8 cellular contexts compared by ENCODE assay signal in the genomic region with DNA sequence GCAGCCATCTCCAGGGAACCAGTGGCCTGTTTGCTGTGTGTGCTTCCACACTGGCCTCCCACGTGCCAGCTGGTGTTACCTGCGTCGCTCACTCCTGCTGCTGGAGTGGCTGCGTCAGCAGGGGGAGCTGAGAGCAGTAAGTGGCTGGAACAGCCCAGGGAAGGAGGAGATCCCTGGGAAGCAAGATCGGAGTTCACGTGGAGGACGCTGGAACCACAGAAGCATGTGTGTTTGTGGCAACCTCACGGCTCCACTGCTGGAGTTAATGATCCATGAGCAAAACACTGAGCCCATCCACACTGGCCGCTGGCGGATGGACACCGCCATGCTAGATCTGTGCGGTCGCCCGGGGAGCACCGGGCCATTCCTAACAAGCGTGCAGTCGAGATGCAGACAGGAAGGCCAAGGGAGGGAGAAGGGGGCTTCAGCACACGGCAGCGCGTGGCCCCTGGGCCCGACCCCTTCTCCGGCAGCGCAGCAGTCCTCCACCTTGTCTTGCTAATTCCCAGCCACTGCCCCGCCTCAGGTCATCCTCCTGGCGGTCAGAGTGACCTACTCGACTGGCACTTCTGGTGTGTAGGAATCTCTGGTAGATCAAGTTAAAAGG.
A peak's percentile ranks its signal among the peaks of the same experiment; 100 is the strongest.
DNase-seq lines count a peak whose midpoint lies in the region; ATAC-seq, FAIRE-seq and TF ChIP-seq lines count a peak whose summit lies in the region.

No MANE protein-coding gene starts in this region.

- no peak overlapping the region for H3K9ac ChIP-seq in keratinocyte (ENCODE audit: control insufficient read depth, extremely low read depth, insufficient read depth, low read length)

- H3K4me1 Mint-ChIP-seq in MCF 10A (ENCODE audit: insufficient read depth, unreplicated experiment) = no peaks in the 10 kb centered on the region

- no peaks in the 10 kb centered on the region for H3K79me2 ChIP-seq in keratinocyte (ENCODE audit: control insufficient read depth, insufficient read depth, low read length)

- ATAC-seq in HG03571 (IDR thresholded peaks at IDR 0.05; ENCODE audit: unreplicated experiment) = no peak

- CTCF ChIA-PET in MCF 10A (lab: Yijun Ruan, JAX) = interaction anchor here (0.6 kb wide), 1 partner anchor 38 kb away, joined by 3 read pairs; no protein-coding TSS in a partner anchor

- no peak overlapping the region for H2AFZ ChIP-seq in keratinocyte (ENCODE audit: control insufficient read depth, low read length)

- TF ChIP-seq CTCF in MCF 10A (IDR thresholded peaks at IDR 0.05; ENCODE audit: unreplicated experiment) (peak; percentile 18), breast epithelium (IDR thresholded peaks at IDR 0.05) (no peak), astrocyte of the cerebellum (IDR thresholded peaks at IDR 0.05; ENCODE audit: low read depth, low read length, missing control alignments) (peak; percentile 51), keratinocyte (optimal IDR thresholded peaks at IDR 0.05 in 1 of 3, IDR thresholded peaks at IDR 0.05 in 1 of 3, conservative IDR thresholded peaks at IDR 0.05 in 1 of 3; ENCODE audit: extremely low read depth in 1 of 3, insufficient read depth in 2 of 3, low read length in 3 of 3) (peak in 2 of 3 experiments; percentile 15 to 67), uterus (IDR thresholded peaks at IDR 0.05) (peak; percentile 10 to 51 (median 35))

- H3K4me1 ChIP-seq in breast epithelium (no peaks in the 10 kb centered on the region), keratinocyte (ENCODE audit: control insufficient read depth, extremely low read depth, insufficient read depth, low read length) (no peaks in the 10 kb centered on the region), uterus (no peaks in the 10 kb centered on the region)

- DNase-seq in MCF 10A (ENCODE audit: unreplicated experiment) = peak; percentile 45
- no peak for DNase-seq in breast epithelium (ENCODE audit: low spot score in 2 of 2)
- DNase-seq in astrocyte of the cerebellum (ENCODE audit: low read depth) = peak; percentile 38
- no peak for DNase-seq in keratinocyte (ENCODE audit: low read depth, low spot score)
- DNase-seq in uterus = peak in 1 of 2 donors; percentile 26
- DNase-seq in AG08396 (ENCODE audit: low spot score) = no peak
- no peak for DNase-seq in NCI-H446 treated with DMSO at 0.1 percent for 48 hours (lab: John Stamatoyannopoulos, UW)

- no peaks in the 10 kb centered on the region for H3K27me3 Mint-ChIP-seq in MCF 10A (ENCODE audit: insufficient read depth, unreplicated experiment)

- intact Hi-C loops in MCF 10A (cut with micrococcal nuclease) = no loop called here
- intact Hi-C loops in breast epithelium (cut with DNase I; ENCODE audit: low total_unique reads) = no loop called here
- intact Hi-C loops in uterus (cut with DNase I; ENCODE audit: low total_unique reads) = no loop called here

- H3K27me3 ChIP-seq in breast epithelium (no peaks in the 10 kb centered on the region), keratinocyte (ENCODE audit: control insufficient read depth, extremely low read depth, insufficient read depth, low read length) (peaks cover 9% of the 10 kb centered on the region), uterus (no peaks in the 10 kb centered on the region)

- POLR2A ChIA-PET in MCF 10A (lab: Yijun Ruan, JAX) = no interaction called here

- H3K4me3 Mint-ChIP-seq in MCF 10A (ENCODE audit: unreplicated experiment) = no peak overlapping the region

- FAIRE-seq in keratinocyte (lab: Jason Lieb, UNC) = no peak

- no peaks in the 10 kb centered on the region for H3K9me1 ChIP-seq in keratinocyte (ENCODE audit: control insufficient read depth, extremely low read depth, insufficient read depth, low read length)

- no peaks in the 10 kb centered on the region for H4K20me1 ChIP-seq in keratinocyte (ENCODE audit: control insufficient read depth, extremely low read depth, insufficient read depth, low read length)

- no peaks in the 10 kb centered on the region for H3K36me3 Mint-ChIP-seq in MCF 10A (ENCODE audit: insufficient read depth, unreplicated experiment)

- no peak overlapping the region for H3K27ac Mint-ChIP-seq in MCF 10A (ENCODE audit: low read depth, unreplicated experiment)

- dilution Hi-C loops in keratinocyte (cut with MboI; ENCODE audit: extremely low pct_ligation_motif_present, low sequenced_read_pairs) = no loop called here

- H3K4me3 ChIP-seq in breast epithelium (no peak overlapping the region), astrocyte of the cerebellum (ENCODE audit: low read depth, low read length) (no peak overlapping the region), keratinocyte (ENCODE audit: control insufficient read depth in 2 of 3, extremely low read depth in 1 of 3, insufficient read depth in 2 of 3, low read depth in 1 of 3, low read length in 3 of 3) (no peak overlapping the region), uterus (no peak overlapping the region)

- no peak overlapping the region for H3K27ac ChIP-seq in breast epithelium
- H3K27ac ChIP-seq in keratinocyte (ENCODE audit: control insufficient read depth, insufficient read depth, low read length) = no peak overlapping the region
- no peak overlapping the region for H3K27ac ChIP-seq in uterus

- H3K9me3 Mint-ChIP-seq in MCF 10A (ENCODE audit: unreplicated experiment) = no peaks in the 10 kb centered on the region

- no TSS peak for BruUV-seq in MCF 10A (replicated peaks; lab: Mats Ljungman, UMichigan)

- H3K4me2 ChIP-seq in keratinocyte (ENCODE audit: control insufficient read depth, extremely low read depth, insufficient read depth, low read depth, low read length) = no peak overlapping the region

- TF ChIP-seq POLR2A in breast epithelium (IDR thresholded peaks at IDR 0.05) (no peak), uterus (IDR thresholded peaks at IDR 0.05) (no peak)

- H3K36me3 ChIP-seq in breast epithelium (no peaks in the 10 kb centered on the region), keratinocyte (ENCODE audit: control insufficient read depth in 2 of 2, extremely low read depth in 1 of 2, insufficient read depth in 2 of 2, low read length in 2 of 2) (no peaks in the 10 kb centered on the region), uterus (no peaks in the 10 kb centered on the region)

- no peaks in the 10 kb centered on the region for H3K9me3 ChIP-seq in breast epithelium
- H3K9me3 ChIP-seq in keratinocyte (ENCODE audit: control insufficient read depth, low read depth, low read length) = no peaks in the 10 kb centered on the region
- H3K9me3 ChIP-seq in uterus = no peaks in the 10 kb centered on the region

- in situ Hi-C loops in astrocyte of the cerebellum (cut with HindIII; ENCODE audit: low sequenced_read_pairs) = no loop called here

Comparison
In these comparisons a context has a peak if more than half of its experiments do, and no peak if none do; other contexts are left out.
1. DNase-seq: peak in MCF 10A (single experiment) and astrocyte of the cerebellum (single experiment); none in breast epithelium (0 of 2), keratinocyte (single experiment), AG08396 (single experiment) and NCI-H446 treated with DMSO at 0.1 percent for 48 hours (single experiment).
2. CTCF ChIP-seq: peak in MCF 10A (single experiment), astrocyte of the cerebellum (single experiment), keratinocyte (2 of 3) and uterus (4 of 4); none in breast epithelium (0 of 3).